Comparison of ENCODE assay signal across 14 cellular contexts in the genomic region with DNA sequence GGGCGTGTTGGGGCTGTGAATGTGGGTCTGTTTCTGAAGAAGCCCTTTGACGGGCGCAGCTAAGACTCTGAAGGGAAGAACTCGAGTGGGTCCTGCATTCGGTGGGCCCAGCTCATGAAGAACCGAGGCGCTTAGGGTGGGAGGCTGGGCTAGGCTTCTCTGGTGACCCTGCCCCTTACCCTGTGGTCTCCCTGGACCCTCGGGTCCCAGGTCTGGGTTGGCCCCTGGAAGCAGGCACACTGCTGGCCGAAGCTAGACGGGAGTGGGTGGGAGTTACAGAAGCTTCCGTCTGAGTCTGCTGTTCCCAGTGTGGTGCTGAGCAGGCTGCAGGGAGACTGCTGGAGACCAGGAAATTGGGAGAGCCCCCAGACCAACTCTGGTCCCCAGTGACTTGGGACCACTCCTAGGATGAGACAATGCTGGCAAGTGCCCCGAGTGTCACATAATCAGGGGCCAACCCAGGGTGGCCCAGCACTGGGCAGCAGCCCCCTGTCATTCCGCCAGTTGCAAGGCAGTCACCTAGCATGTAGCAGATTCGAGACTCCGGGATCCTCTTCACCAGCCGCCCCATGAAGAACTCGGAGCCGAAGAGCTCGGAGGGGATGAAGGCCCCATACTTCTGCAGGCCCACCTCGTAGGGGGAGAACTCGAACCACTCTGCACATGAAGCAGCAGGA. TPM values are rescaled to one million over a fixed set of nuclear protein-coding genes. Genes with fewer than 3 reads are reported as not detected.
A peak's percentile ranks its signal among the peaks of the same experiment; 100 is the strongest.
DNase-seq lines count a peak whose midpoint lies in the region; ATAC-seq, FAIRE-seq and TF ChIP-seq lines count a peak whose summit lies in the region.
"Had no signal": no experiment of that assay in that cellular context is flagged by ENCODE, and none has a peak within 500 bp of the region (broad histone marks: within the 10 kb centered on the region; RNA-seq: fewer than 3 reads in every experiment).

No MANE protein-coding gene starts in this region.

- H3K79me2 ChIP-seq in astrocyte (ENCODE audit: insufficient read depth, low read length) = no peaks in the 10 kb centered on the region

- intact Hi-C loops in cardiac septum (cut with DNase I) (loop anchor here (1.0 to 10.0 kb wide), 2 partner anchors 68 to 146 kb away; no protein-coding TSS in a partner anchor), left ventricle myocardium superior (cut with micrococcal nuclease) (no loop called here)

- no peak for TF ChIP-seq CTCF in astrocyte (IDR thresholded peaks at IDR 0.05; ENCODE audit: insufficient read depth, low read depth, low read length)

- peaks cover 2% of the 10 kb centered on the region for H3K4me1 Mint-ChIP-seq in astrocyte (ENCODE audit: low read depth, unreplicated experiment)

- FAIRE-seq in astrocyte (lab: Jason Lieb, UNC) = no peak
- FAIRE-seq: H54 had no signal

- H3K27ac ChIP-seq in astrocyte (ENCODE audit: low read depth, low read length) = no peak overlapping the region
- H3K27ac ChIP-seq: RWPE1, SJSA1 had no signal

- no peak for ATAC-seq in left ventricle myocardium superior

- no peaks in the 10 kb centered on the region for H4K20me1 ChIP-seq in astrocyte (ENCODE audit: insufficient read depth, low read length)

- no peak overlapping the region for H3K4me3 Mint-ChIP-seq in astrocyte (ENCODE audit: unreplicated experiment)
- H3K4me3 Mint-ChIP-seq: CD14-positive monocyte had no signal

- peaks cover 43% of the 10 kb centered on the region for H3K27me3 Mint-ChIP-seq in astrocyte (ENCODE audit: low read depth, unreplicated experiment)

- H3K9ac ChIP-seq in astrocyte (ENCODE audit: low read length) = no peak overlapping the region

- no peak overlapping the region for H3K27ac Mint-ChIP-seq in astrocyte (ENCODE audit: unreplicated experiment)

- H3K9me3 ChIP-seq in astrocyte (ENCODE audit: insufficient read depth, low read depth, low read length) = no peaks in the 10 kb centered on the region
- H3K9me3 ChIP-seq in neuron (ENCODE audit: low read length) = no peaks in the 10 kb centered on the region
- H3K9me3 ChIP-seq: SJSA1 had no signal

- H3K36me3 Mint-ChIP-seq in astrocyte (ENCODE audit: low read depth, unreplicated experiment) = peaks cover 2% of the 10 kb centered on the region
- H3K36me3 Mint-ChIP-seq: CD14-positive monocyte had no signal

- H3K27me3 ChIP-seq in astrocyte (ENCODE audit: insufficient read depth, low read length) (peaks cover 8% of the 10 kb centered on the region), neuron (ENCODE audit: insufficient read depth, low read length) (peaks cover 24% of the 10 kb centered on the region)
- H3K27me3 ChIP-seq: SJSA1 had no signal

- H3K4me3 ChIP-seq in astrocyte (ENCODE audit: insufficient read depth, low read depth, low read length) (no peak overlapping the region), neuron (ENCODE audit: low read length) (no peak overlapping the region)
- H3K4me3 ChIP-seq: SJSA1 had no signal

- DNase-seq in cardiac septum (ENCODE audit: low spot score) (peak; percentile 67), left ventricle myocardium superior (no peak), astrocyte (ENCODE audit: low read depth) (no peak), HK-2 (ENCODE audit: unreplicated experiment) (no peak), NCI-H510A treated with DMSO at 0.1 percent for 48 hours (lab: John Stamatoyannopoulos, UW) (no peak)
- no peak for DNase-seq in stimulated activated CD4-positive, alpha-beta T cell treated with anti-CD3 and anti-CD28 coated beads, Interleukin-2, amount 100 ng/mL, for 24 hours
- DNase-seq: DMS79, NCI-H524 treated with DMSO at 0.1 percent for 48 hours had no signal

- no peaks in the 10 kb centered on the region for H3K4me1 ChIP-seq in astrocyte (ENCODE audit: insufficient read depth, low read length)
- peaks cover 7% of the 10 kb centered on the region for H3K4me1 ChIP-seq in neuron (ENCODE audit: insufficient read depth, low read length)
- H3K4me1 ChIP-seq: SJSA1 had no signal

- no peak overlapping the region for H3K4me2 ChIP-seq in astrocyte (ENCODE audit: low read length)

- H3K36me3 ChIP-seq in astrocyte (ENCODE audit: insufficient read depth, low read length) (no peaks in the 10 kb centered on the region), neuron (ENCODE audit: insufficient read depth, low read length) (no peaks in the 10 kb centered on the region)
- H3K36me3 ChIP-seq: SJSA1 had no signal

- peak overlapping the region; percentile 32 for H2AFZ ChIP-seq in astrocyte (ENCODE audit: low read depth, low read length)
- peak overlapping the region; percentile 18 for H2AFZ ChIP-seq in neuron (ENCODE audit: low read depth, low read length)

- no peaks in the 10 kb centered on the region for H3K9me3 Mint-ChIP-seq in astrocyte (ENCODE audit: unreplicated experiment)
- H3K9me3 Mint-ChIP-seq: CD14-positive monocyte had no signal

RNA-seq across cellular contexts. Expression of a gene that starts 16.7 kb away (rescaled TPM):
- total RNA-seq in cardiac septum = 42.2 TPM
- total RNA-seq in left ventricle myocardium superior = 53.5 TPM
- total RNA-seq in astrocyte = 46.4 and 51.4 TPM in 2 replicates

RNA-seq across cellular contexts. Expression of a gene that starts 31.8 kb away (rescaled TPM):
- total RNA-seq in cardiac septum (0.08 TPM), left ventricle myocardium superior (not detected), astrocyte (not detected in 2 replicates)
- total RNA-seq: A673, SJSA1 had no signal
